In the genomic region with DNA sequence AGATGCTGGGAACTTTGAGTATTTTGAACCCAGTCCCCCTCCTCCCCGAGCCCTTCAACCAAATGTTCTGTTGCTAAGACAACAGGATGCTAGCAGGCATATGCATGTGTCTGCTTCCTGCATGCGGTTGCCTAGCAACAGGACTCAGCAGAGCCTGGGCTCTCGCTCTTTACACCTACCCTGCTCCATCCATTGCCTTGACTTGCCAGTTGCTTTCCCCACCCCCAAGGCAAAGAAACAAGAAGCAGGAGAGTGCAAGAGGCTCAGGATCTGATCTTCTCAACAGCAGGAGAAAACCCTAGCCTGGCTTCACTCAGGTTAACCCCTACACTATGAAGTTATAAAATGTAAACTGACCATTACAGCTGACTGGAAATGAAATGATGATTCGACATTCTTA, we compare ENCODE assay signal across 9 cellular contexts.
DNase-seq lines count a peak whose midpoint lies in the region; ATAC-seq, FAIRE-seq and TF ChIP-seq lines count a peak whose summit lies in the region.
"Had no signal": no experiment of that assay in that cellular context is flagged by ENCODE, and none has a peak within 500 bp of the region (broad histone marks: within the 10 kb centered on the region; RNA-seq: fewer than 3 reads in every experiment).

No MANE protein-coding gene starts in this region.

- FAIRE-seq in islet of Langerhans (lab: Jason Lieb, UNC), result peak; percentile 55
- FAIRE-seq: frontal cortex had no signal

- in situ Hi-C loops in GM13977 (cut with MboI; ENCODE audit: low pct_unique_long_range_greater_than_20kb, low sequenced_read_pairs, unreplicated experiment), result no loop called here

- peak; percentile 29 for DNase-seq in NCI-H510A (lab: John Stamatoyannopoulos, UW)
- no peak for DNase-seq in GF-D8 (lab: John Stamatoyannopoulos, UW)
- DNase-seq in NCI-H1930 (lab: John Stamatoyannopoulos, UW), result no peak
- no peak for DNase-seq in GM13977 (ENCODE audit: low spot score)

- no peak for TF ChIP-seq CTCF in GM13977 (IDR thresholded peaks at IDR 0.05; ENCODE audit: extremely low read depth, insufficient read depth, missing control alignments)

- ATAC-seq in GM18868 (IDR thresholded peaks at IDR 0.05; ENCODE audit: unreplicated experiment) (peak; percentile 94), HG02870 (IDR thresholded peaks at IDR 0.05; ENCODE audit: unreplicated experiment) (peak; percentile 61), HG03108 (IDR thresholded peaks at IDR 0.05; ENCODE audit: unreplicated experiment) (no peak)
